Comparison of ENCODE assay signal across 9 cellular contexts in the genomic region with DNA sequence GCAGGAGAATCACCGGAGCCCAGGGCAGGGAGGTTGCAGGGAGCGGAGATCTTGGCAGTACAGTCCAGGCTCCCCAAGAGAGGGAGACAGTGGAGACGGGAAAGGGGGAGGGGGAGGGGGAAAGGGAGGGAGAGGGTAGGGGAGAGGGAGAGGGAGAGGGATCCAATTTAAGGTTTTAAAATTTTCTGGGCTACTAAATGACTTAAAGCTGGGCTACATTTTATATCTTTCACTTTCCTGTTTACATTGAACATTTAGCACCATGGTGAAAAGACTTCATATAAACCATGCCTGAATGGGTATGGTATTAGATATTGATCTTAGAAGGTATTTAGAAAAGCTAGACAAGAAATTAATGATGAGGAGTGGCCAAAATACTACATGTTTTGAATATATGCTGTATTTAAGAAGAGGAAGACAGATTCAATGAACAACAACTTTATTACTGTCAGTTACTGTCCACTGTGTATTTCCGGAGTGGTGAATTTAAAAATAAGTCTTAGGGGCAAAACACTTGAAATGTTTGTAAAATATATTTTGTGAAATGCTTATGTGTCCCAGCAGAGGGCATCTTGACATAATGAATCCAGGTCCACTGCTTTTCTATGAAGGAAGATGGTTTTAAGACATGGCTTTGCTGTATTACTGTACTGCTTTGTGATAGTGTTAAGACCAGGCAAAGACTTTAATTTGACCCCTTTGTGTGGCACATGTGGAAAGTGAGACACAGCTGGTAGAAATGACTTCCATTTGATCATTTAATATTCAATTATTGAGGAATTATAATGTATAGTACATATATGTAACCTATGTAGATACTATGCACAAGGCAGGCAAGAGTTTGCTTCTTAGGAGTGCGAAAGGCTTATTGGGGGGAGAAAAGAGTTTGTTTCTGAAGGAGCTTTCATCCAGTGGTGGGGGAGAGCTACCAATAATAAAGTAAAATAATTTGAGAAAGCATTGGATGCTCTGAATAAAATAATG. TPM values are rescaled to one million over a fixed set of nuclear protein-coding genes. Genes with fewer than 3 reads are reported as not detected.
A peak's percentile ranks its signal among the peaks of the same experiment; 100 is the strongest.
DNase-seq lines count a peak whose midpoint lies in the region; ATAC-seq and TF ChIP-seq lines count a peak whose summit lies in the region.
"Had no signal": no experiment of that assay in that cellular context is flagged by ENCODE, and none has a peak within 500 bp of the region (broad histone marks: within the 10 kb centered on the region; RNA-seq: fewer than 3 reads in every experiment).

No MANE protein-coding gene starts in this region.

- H3K4me3 ChIP-seq in HEK293 (ENCODE audit: low read depth, low read length) = no peak overlapping the region
- H3K4me3 ChIP-seq in breast epithelium = no peak overlapping the region
- H3K4me3 ChIP-seq in lower lobe of right lung = no peak overlapping the region
- H3K4me3 ChIP-seq in effector memory CD4-positive, alpha-beta T cell (ENCODE audit: insufficient read depth, low read depth, low read length, poor library complexity, severe bottlenecking) = no peak overlapping the region

- H3K27me3 ChIP-seq in breast epithelium = no peaks in the 10 kb centered on the region
- H3K27me3 ChIP-seq in lower lobe of right lung (ENCODE audit: low read depth) = no peaks in the 10 kb centered on the region
- no peaks in the 10 kb centered on the region for H3K27me3 ChIP-seq in effector memory CD4-positive, alpha-beta T cell (replicated peaks; ENCODE audit: control insufficient read depth, insufficient read depth, low read length, poor library complexity, severe bottlenecking)

- no peak for TF ChIP-seq POLR2A in breast epithelium (IDR thresholded peaks at IDR 0.05)

- POLR2A ChIA-PET in HEK293 (lab: Yijun Ruan, JAX) = interaction anchor here (0.7 to 1.4 kb wide), 2 partner anchors 161 to 765 kb away, joined by 3 to 5 read pairs; no protein-coding TSS in a partner anchor

- CTCF ChIA-PET in HEK293 (lab: Yijun Ruan, JAX) = interaction anchor here (0.6 to 3.0 kb wide), 25 partner anchors 9 to 355 kb away, joined by 3 to 25 read pairs (median 3); no protein-coding TSS in a partner anchor

- H3K36me3 ChIP-seq in HEK293 (ENCODE audit: control insufficient read depth in 2 of 2, insufficient read depth in 1 of 2, low read length in 2 of 2) = peaks cover 0 to 19% of the 10 kb centered on the region in 2 experiments; a peak in 2 of 3 replicates
- H3K36me3 ChIP-seq in breast epithelium = no peaks in the 10 kb centered on the region
- H3K36me3 ChIP-seq in lower lobe of right lung = peaks cover 21% of the 10 kb centered on the region
- H3K36me3 ChIP-seq in effector memory CD4-positive, alpha-beta T cell (ENCODE audit: control insufficient read depth, insufficient read depth, low read length) = peaks cover 24% of the 10 kb centered on the region

- H3K27ac ChIP-seq in HEK293 (ENCODE audit: extremely low read depth, low read depth, low read length) (no peak overlapping the region), breast epithelium (no peak overlapping the region), lower lobe of right lung (no peak overlapping the region)
- H3K27ac ChIP-seq in effector memory CD4-positive, alpha-beta T cell (ENCODE audit: insufficient read depth, low read length, poor library complexity, severe bottlenecking) = no peak overlapping the region

- ATAC-seq in lower lobe of right lung (peak in 1 of 2 donors; percentile 61), HG03457 (IDR thresholded peaks at IDR 0.05; ENCODE audit: unreplicated experiment) (no peak)
- ATAC-seq: naive thymus-derived CD8-positive, alpha-beta T cell had no signal

- TF ChIP-seq CTCF in HEK293 (tag by site-specific recombination; IDR thresholded peaks at IDR 0.05) = peak; percentile 37; the same call in 1 of the 2 replicates
- TF ChIP-seq CTCF in breast epithelium (IDR thresholded peaks at IDR 0.05) = peak; percentile 10 to 54 (median 27)
- peak; percentile 31 for TF ChIP-seq CTCF in lower lobe of right lung (IDR thresholded peaks at IDR 0.05)

- DNase-seq in COLO829 (ENCODE audit: low spot score) (peak; percentile 97), NCI-H748 (lab: John Stamatoyannopoulos, UW; ENCODE audit: unreplicated experiment) (peak; percentile 70), breast epithelium (ENCODE audit: low spot score in 2 of 2) (no peak), lower lobe of right lung (no peak)
- DNase-seq in activated CD4-positive, CD25-positive, alpha-beta regulatory T cell treated with anti-CD3 and anti-CD28 coated beads, Interleukin-2, amount 50 U/mL, for 72 hours = no peak
- no peak for DNase-seq in effector memory CD4-positive, alpha-beta T cell

- H3K4me1 ChIP-seq in HEK293 (ENCODE audit: control insufficient read depth, insufficient read depth, low read length) (no peaks in the 10 kb centered on the region), breast epithelium (no peaks in the 10 kb centered on the region), lower lobe of right lung (peaks cover 6% of the 10 kb centered on the region)
- no peaks in the 10 kb centered on the region for H3K4me1 ChIP-seq in effector memory CD4-positive, alpha-beta T cell (ENCODE audit: control insufficient read depth, insufficient read depth, low read length, poor library complexity, severe bottlenecking)

- H3K9me3 ChIP-seq in HEK293 (ENCODE audit: control insufficient read depth, insufficient read depth, low read depth, low read length) (no peaks in the 10 kb centered on the region), breast epithelium (peaks cover 5% of the 10 kb centered on the region in 2 donors), lower lobe of right lung (peaks cover 7% of the 10 kb centered on the region)
- peaks cover 4% of the 10 kb centered on the region for H3K9me3 ChIP-seq in effector memory CD4-positive, alpha-beta T cell (ENCODE audit: control insufficient read depth, low read length)

- intact Hi-C loops in breast epithelium (cut with DNase I; ENCODE audit: low total_unique reads) (loop anchor here (5.0 kb wide), 1 partner anchor 867 kb away; no protein-coding TSS in a partner anchor), lower lobe of right lung (cut with DNase I) (no loop called here)

TF ChIP-seq in HEK293, 187 proteins besides CTCF, POLR2A, EP300 and RAD21:
- TF ChIP-seq ZNF654 (tag by site-specific recombination; IDR thresholded peaks at IDR 0.05; ENCODE audit: low read depth) = peak; percentile 72
- TF ChIP-seq ZFHX2 (tag by site-specific recombination; conservative IDR thresholded peaks at IDR 0.05) = no peak

RNA-seq across cellular contexts. Expression of gene NRF1, which starts 52.8 kb away (rescaled TPM):
- total RNA-seq in breast epithelium (10 to 100 TPM; 24.5 to 29.2 (median 27.2) TPM), lower lobe of right lung (16.7 TPM)

Comparison
In these comparisons a context has a peak if more than half of its experiments do, and no peak if none do; other contexts are left out.
1. DNase-seq: peak in COLO829 (single experiment) and NCI-H748 (single experiment); none in breast epithelium (0 of 2), lower lobe of right lung (single experiment), activated CD4-positive, CD25-positive, alpha-beta regulatory T cell treated with anti-CD3 and anti-CD28 coated beads, Interleukin-2, amount 50 U/mL, for 72 hours (single experiment) and effector memory CD4-positive, alpha-beta T cell (0 of 3).
2. Peak in every context shown above with its lines, with median percentiles within 50 percentile points of each other: CTCF ChIP-seq.